Comparison of ENCODE assay signal across 34 cellular contexts in genomic region chr4:189228726-189229125, GRCh38.
"Had no signal": no experiment of that assay in that cellular context is flagged by ENCODE, and none has a peak within 500 bp of the region (broad histone marks: within the 10 kb centered on the region; RNA-seq: fewer than 3 reads in every experiment).

No MANE protein-coding gene starts in this region.

- H3K36me3 ChIP-seq: MG63 had no signal

- H3K27me3 ChIP-seq: MG63 had no signal

- H3K27ac ChIP-seq: KMS-11 had no signal

- DNase-seq: Karpas-422, Kasumi-1, MG63, MM.1S, MV-4-11, NCI-H1048, NCI-H1092, NCI-H1092 treated with DMSO at 0.1 percent for 48 hours, NCI-H1105, NCI-H1105 treated with DMSO at 0.1 percent for 48 hours, NCI-H1417, NCI-H1417 treated with DMSO at 0.1 percent for 48 hours, NCI-H1436, NCI-H1436 treated with DMSO at 0.1 percent for 48 hours, NCI-H146, NCI-H1694, NCI-H1694 treated with DMSO at 0.1 percent for 48 hours, NCI-H187, NCI-H187 treated with DMSO at 0.1 percent for 48 hours, NCI-H1930, NCI-H2029, NCI-H2029 treated with DMSO at 0.1 percent for 48 hours, NCI-H2081, NCI-H2081 treated with DMSO at 0.1 percent for 48 hours, NCI-H2107, NCI-H2171, NCI-H2171 treated with DMSO at 0.1 percent for 48 hours, NCI-H2227 treated with DMSO at 0.1 percent for 48 hours, NCI-H226, NCI-H345, NCI-H446, NCI-H446 treated with DMSO at 0.1 percent for 48 hours, NCI-H510A had no signal

- H3K4me2 ChIP-seq: KMS-11 had no signal

- H3K4me3 ChIP-seq: MG63 had no signal

- H3K9me3 ChIP-seq: MG63 had no signal

- H3K9ac ChIP-seq: KMS-11 had no signal
